In genomic region chr11:7668911-7669310, GRCh38 we compare ENCODE assay signal across 19 cellular contexts. TPM values are rescaled to one million over a fixed set of nuclear protein-coding genes. Genes with fewer than 3 reads are reported as not detected.
DNase-seq lines count a peak whose midpoint lies in the region; ATAC-seq and TF ChIP-seq lines count a peak whose summit lies in the region.
"Had no signal": no experiment of that assay in that cellular context is flagged by ENCODE, and none has a peak within 500 bp of the region (broad histone marks: within the 10 kb centered on the region; RNA-seq: fewer than 3 reads in every experiment).

No MANE protein-coding gene starts in this region.

- no peak overlapping the region for H3K18ac ChIP-seq in H9 (ENCODE audit: insufficient read length, low read depth, low read length)

- peaks cover 9% of the 10 kb centered on the region for H3K9me3 Mint-ChIP-seq in endodermal cell
- peaks cover 8 to 15% of the 10 kb centered on the region in 2 experiments for H3K9me3 Mint-ChIP-seq in H9
- H3K9me3 Mint-ChIP-seq in activated CD8-positive, alpha-beta memory T cell treated with anti-CD3 and anti-CD28 coated beads, Interleukin-2, amount 10 ng/mL, durations not matched to agents 7 days and 5 days (ENCODE audit: low read depth) = no peaks in the 10 kb centered on the region
- H3K9me3 Mint-ChIP-seq: stimulated activated memory B cell treated with anti-CD40 and anti-IgM and Interleukin-4, amounts not matched to agents 10 μg/mL and 1 μg/mL and 100 μg/mL, for 72 hours had no signal

- no peaks in the 10 kb centered on the region for H3K79me2 ChIP-seq in H9 (ENCODE audit: insufficient read depth, low read length)

- H3T11ph ChIP-seq in H9 (ENCODE audit: low read length) = no peak overlapping the region

- DNase-seq in HT1080 (ENCODE audit: low read depth) (peak; percentile 61), endodermal cell (no peak), kidney tubule cell (ENCODE audit: low spot score) (peak; percentile 30), putamen (ENCODE audit: low spot score) (peak; percentile 90), H9 (no peak), omental fat pad (ENCODE audit: low spot score) (no peak)
- no peak for DNase-seq in activated CD8-positive, alpha-beta memory T cell treated with anti-CD3 and anti-CD28 coated beads, Interleukin-2, amount 10 ng/mL, durations not matched to agents 7 days and 5 days
- DNase-seq: activated CD4-positive, alpha-beta T cell treated with anti-CD3 and anti-CD28 coated beads for 36 hours; CD4-positive, CD25-positive, alpha-beta regulatory T cell; DMS79; effector CD8-positive, alpha-beta T cell; left ventricle myocardium superior; MG63; NCI-H1930; SK-N-SH had no signal

- H3K4me1 Mint-ChIP-seq in endodermal cell = peaks cover 28% of the 10 kb centered on the region
- H3K4me1 Mint-ChIP-seq in H9 = peaks cover 38 to 41% of the 10 kb centered on the region in 2 experiments
- peaks cover 4% of the 10 kb centered on the region for H3K4me1 Mint-ChIP-seq in activated CD8-positive, alpha-beta memory T cell treated with anti-CD3 and anti-CD28 coated beads, Interleukin-2, amount 10 ng/mL, durations not matched to agents 7 days and 5 days

- no peak overlapping the region for H2AK5ac ChIP-seq in H9 (ENCODE audit: insufficient read length, low read length)

- H3K27me3 ChIP-seq in endodermal cell (ENCODE audit: control insufficient read depth, insufficient read depth, low read length, poor library complexity, severe bottlenecking) (no peaks in the 10 kb centered on the region), H9 (ENCODE audit: insufficient read depth, low read length) (no peaks in the 10 kb centered on the region)
- H3K27me3 ChIP-seq: MG63 had no signal

- 43 to 80% methylated on average over 1 to 5 of the region's 5 CpGs for WGBS in endodermal cell (ENCODE audit: insufficient coverage in 1 of 2, insufficient read length in 1 of 2), 2 experiments
- no CpG with 5 or more reads among the region's 5 CpGs for WGBS in H9 (ENCODE audit: extremely low coverage, insufficient read length, low lambda C conversion rate)

- no peak overlapping the region for H2BK12ac ChIP-seq in H9 (ENCODE audit: insufficient read length, low read depth, low read length)

- H4K20me1 ChIP-seq in H9 (ENCODE audit: control insufficient read depth, insufficient read depth, insufficient read length) = peaks cover 1% of the 10 kb centered on the region

- H2AFZ ChIP-seq in H9 (ENCODE audit: low read length) = no peak overlapping the region

- H3K36me3 ChIP-seq in endodermal cell (ENCODE audit: control insufficient read depth, insufficient read depth, low read length) = peaks cover 60% of the 10 kb centered on the region
- H3K36me3 ChIP-seq: MG63, prostate gland had no signal

- no peak overlapping the region for H3K56ac ChIP-seq in H9 (ENCODE audit: insufficient read length, low read depth, low read length)

- H4K91ac ChIP-seq in H9 (ENCODE audit: insufficient read length, low read depth, low read length) = no peak overlapping the region

- no peak overlapping the region for H2BK120ac ChIP-seq in H9 (ENCODE audit: low read depth, low read length, poor library complexity, severe bottlenecking)

- no peak overlapping the region for H2BK5ac ChIP-seq in H9 (ENCODE audit: insufficient read length, low read length)

- peak overlapping the region; percentile 47 for H3K27ac ChIP-seq in endodermal cell (ENCODE audit: low read depth, low read length)
- H3K27ac ChIP-seq in H9 (ENCODE audit: insufficient read length, low read depth, low read length) = no peak overlapping the region
- H3K27ac ChIP-seq: prostate gland had no signal

- H3K9ac ChIP-seq in endodermal cell (ENCODE audit: extremely low read depth, low read length, poor library complexity, severe bottlenecking) (no peak overlapping the region), H9 (ENCODE audit: extremely low read depth, insufficient read length, low read length) (no peak overlapping the region)
- H3K9ac ChIP-seq: SK-N-SH had no signal

- peaks cover 64% of the 10 kb centered on the region for H3K36me3 Mint-ChIP-seq in endodermal cell (ENCODE audit: low read depth)
- peaks cover 35 to 69% (median 62%) of the 10 kb centered on the region in 3 experiments for H3K36me3 Mint-ChIP-seq in H9 (ENCODE audit: insufficient read depth in 1 of 3, low read depth in 3 of 3)
- H3K36me3 Mint-ChIP-seq in activated CD8-positive, alpha-beta memory T cell treated with anti-CD3 and anti-CD28 coated beads, Interleukin-2, amount 10 ng/mL, durations not matched to agents 7 days and 5 days = no peaks in the 10 kb centered on the region
- H3K36me3 Mint-ChIP-seq: CD4-positive, CD25-positive, alpha-beta regulatory T cell had no signal

- H3K27ac Mint-ChIP-seq in endodermal cell = peak overlapping the region; percentile 78
- peak overlapping the region in 1 of 3 experiments; percentile 57; a peak in 1 of 7 replicates for H3K27ac Mint-ChIP-seq in H9
- H3K27ac Mint-ChIP-seq in activated CD8-positive, alpha-beta memory T cell treated with anti-CD3 and anti-CD28 coated beads, Interleukin-2, amount 10 ng/mL, durations not matched to agents 7 days and 5 days = no peak overlapping the region
- H3K27ac Mint-ChIP-seq: activated CD4-positive, alpha-beta T cell treated with anti-CD3 and anti-CD28 coated beads for 36 hours; CD4-positive, CD25-positive, alpha-beta regulatory T cell; stimulated activated memory B cell treated with anti-CD40 and anti-IgM and Interleukin-4, amounts not matched to agents 10 μg/mL and 1 μg/mL and 100 μg/mL, for 72 hours had no signal

- no peak overlapping the region for H2BK20ac ChIP-seq in H9 (ENCODE audit: low read depth, low read length, poor library complexity, severe bottlenecking)

- H3K23me2 ChIP-seq in H9 (ENCODE audit: insufficient read length, low read depth, low read length, poor library complexity, severe bottlenecking) = peaks cover 4% of the 10 kb centered on the region

- TF ChIP-seq CTCF in endodermal cell (conservative IDR thresholded peaks at IDR 0.05) (no peak), H9 (conservative IDR thresholded peaks at IDR 0.05) (no peak), omental fat pad (IDR thresholded peaks at IDR 0.05) (no peak)

- no peak overlapping the region for H3K4me3 Mint-ChIP-seq in endodermal cell
- H3K4me3 Mint-ChIP-seq in H9 = no peak overlapping the region
- no peak overlapping the region for H3K4me3 Mint-ChIP-seq in activated CD8-positive, alpha-beta memory T cell treated with anti-CD3 and anti-CD28 coated beads, Interleukin-2, amount 10 ng/mL, durations not matched to agents 7 days and 5 days
- H3K4me3 Mint-ChIP-seq: activated CD4-positive, alpha-beta T cell treated with anti-CD3 and anti-CD28 coated beads for 36 hours; CD4-positive, CD25-positive, alpha-beta regulatory T cell; stimulated activated memory B cell treated with anti-CD40 and anti-IgM and Interleukin-4, amounts not matched to agents 10 μg/mL and 1 μg/mL and 100 μg/mL, for 72 hours had no signal

- H3K4me1 ChIP-seq in endodermal cell (ENCODE audit: control insufficient read depth, insufficient read depth, low read length) (peaks cover 13% of the 10 kb centered on the region), H9 (ENCODE audit: insufficient read depth, low read length) (peaks cover 5% of the 10 kb centered on the region; the same call in 1 of the 2 replicates)

- ATAC-seq in omental fat pad (ENCODE audit: low FRiP score) (no peak), GM18870 (IDR thresholded peaks at IDR 0.05; ENCODE audit: unreplicated experiment) (no peak)
- no peak for ATAC-seq in activated CD8-positive, alpha-beta memory T cell treated with anti-CD3 and anti-CD28 coated beads, Interleukin-2, amount 10 ng/mL, durations not matched to agents 7 days and 5 days
- ATAC-seq: activated CD4-positive, alpha-beta T cell treated with anti-CD3 and anti-CD28 coated beads for 36 hours; left ventricle myocardium superior; stimulated activated memory B cell treated with anti-CD40 and anti-IgM and Interleukin-4, amounts not matched to agents 10 μg/mL and 1 μg/mL and 100 μg/mL, for 72 hours had no signal

- no peak overlapping the region for H3K14ac ChIP-seq in H9 (ENCODE audit: insufficient read depth, low read length)

- H3K4me3 ChIP-seq in endodermal cell (ENCODE audit: low read length) = no peak overlapping the region
- H3K4me3 ChIP-seq: MG63, prostate gland had no signal

- H3K79me1 ChIP-seq in H9 (ENCODE audit: insufficient read depth, low read depth, low read length, poor library complexity, severe bottlenecking) = no peaks in the 10 kb centered on the region

- no peak overlapping the region for H3K23ac ChIP-seq in H9 (ENCODE audit: insufficient read length, low read depth, low read length)

- no peak overlapping the region for H4K8ac ChIP-seq in H9 (replicated peaks; ENCODE audit: insufficient read length, low read depth, low read length)

- no peak overlapping the region for H3K4ac ChIP-seq in H9 (ENCODE audit: low read depth, low read length)

- H2BK15ac ChIP-seq in H9 (ENCODE audit: low read depth, low read length) = no peak overlapping the region

- no peaks in the 10 kb centered on the region for H3K27me3 Mint-ChIP-seq in endodermal cell (ENCODE audit: insufficient read depth)
- H3K27me3 Mint-ChIP-seq in H9 (ENCODE audit: low read depth) = no peaks in the 10 kb centered on the region; the same call in none of the 2 replicates
- H3K27me3 Mint-ChIP-seq in activated CD8-positive, alpha-beta memory T cell treated with anti-CD3 and anti-CD28 coated beads, Interleukin-2, amount 10 ng/mL, durations not matched to agents 7 days and 5 days = peaks cover 15% of the 10 kb centered on the region

- H3K9me3 ChIP-seq in endodermal cell (ENCODE audit: control insufficient read depth, low read length) = peaks cover 12% of the 10 kb centered on the region
- peaks cover 11% of the 10 kb centered on the region for H3K9me3 ChIP-seq in H9 (ENCODE audit: control insufficient read depth, low read depth, low read length)
- H3K9me3 ChIP-seq: MG63, prostate gland, SK-N-SH had no signal

- H4K5ac ChIP-seq in H9 (ENCODE audit: insufficient read length, low read depth, low read length) = no peak overlapping the region

- CTCF ChIA-PET in activated CD8-positive, alpha-beta memory T cell treated with anti-CD3 and anti-CD28 coated beads, Interleukin-2, amount 10 ng/mL, durations not matched to agents 7 days and 5 days (lab: Charles Lee) = no interaction called here

- H3K4me2 ChIP-seq in H9 (ENCODE audit: insufficient read depth, insufficient read length, low read length) = no peak overlapping the region
- H3K4me2 ChIP-seq: SK-N-SH had no signal

RNA-seq across cellular contexts. Expression of gene CYB5R2, which starts 4.4 kb away (rescaled TPM):
- total RNA-seq in HT1080 (2014; rRNA removed; shearing (Covaris generic)) = 1.9 and 5.7 TPM in 2 replicates
- 1.7 and 2.8 TPM in 2 replicates for polyA plus RNA-seq in HT1080 (2015; cell fraction: cytosol; rRNA removed)
- polyA plus RNA-seq in HT1080 (2015; cell fraction: nucleus; rRNA removed) = 2.9 and 3.0 TPM in 2 replicates
- total RNA-seq in endodermal cell (10 to 100 TPM; 31.7 to 51.9 TPM), H9 (2021) (44.5 and 48.0 TPM in 2 replicates), omental fat pad (10 to 100 TPM in 2 of 4 donors, 1 to 10 TPM in 2; 6.0 to 11.6 (median 8.7) TPM)
- 19.1 TPM for polyA plus RNA-seq in endodermal cell (2013, experiment 1 of 2)
- polyA plus RNA-seq in endodermal cell (2013, experiment 2 of 2) = 20.4 TPM
- total RNA-seq in activated CD8-positive, alpha-beta memory T cell treated with anti-CD3 and anti-CD28 coated beads, Interleukin-2, amount 10 ng/mL, durations not matched to agents 7 days and 5 days = 1 to 10 TPM; 1.5 to 2.4 TPM
- total RNA-seq: CD4-positive, CD25-positive, alpha-beta regulatory T cell had no signal

RNA-seq across cellular contexts. Expression of gene OVCH2, which starts 37.4 kb away (rescaled TPM):
- not detected in 2 replicates for total RNA-seq in HT1080 (2014; rRNA removed; shearing (Covaris generic))
- not detected in 2 replicates for polyA plus RNA-seq in HT1080 (2015; cell fraction: cytosol; rRNA removed)
- not detected in 2 replicates for polyA plus RNA-seq in HT1080 (2015; cell fraction: nucleus; rRNA removed)
- total RNA-seq in endodermal cell (10 to 100 TPM in 1 of 2 donors, 1 to 10 TPM in 1; 8.2 to 30.1 TPM), H9 (2021) (0.44 and 0.46 TPM in 2 replicates), omental fat pad (under 1 TPM in 2 of 4 donors, not detected in 2; 0.24 to 0.46 TPM)
- 2.8 TPM for polyA plus RNA-seq in endodermal cell (2013, experiment 1 of 2)
- polyA plus RNA-seq in endodermal cell (2013, experiment 2 of 2) = 4.9 TPM
- total RNA-seq in activated CD8-positive, alpha-beta memory T cell treated with anti-CD3 and anti-CD28 coated beads, Interleukin-2, amount 10 ng/mL, durations not matched to agents 7 days and 5 days = not detected
- total RNA-seq: activated CD4-positive, alpha-beta T cell treated with anti-CD3 and anti-CD28 coated beads for 36 hours; cardiac septum; CD4-positive, CD25-positive, alpha-beta regulatory T cell; left ventricle myocardium superior had no signal
- polyA plus RNA-seq: CD4-positive, CD25-positive, alpha-beta regulatory T cell; SK-N-SH had no signal

Comparison
In these comparisons a context has a peak if more than half of its experiments do, and no peak if none do; other contexts are left out.
1. DNase-seq: peak in HT1080 (single experiment), kidney tubule cell (single experiment) and putamen (single experiment); none in endodermal cell (single experiment), H9 (single experiment), omental fat pad (single experiment) and activated CD8-positive, alpha-beta memory T cell treated with anti-CD3 and anti-CD28 coated beads, Interleukin-2, amount 10 ng/mL, durations not matched to agents 7 days and 5 days (single experiment).